In the genomic region with DNA sequence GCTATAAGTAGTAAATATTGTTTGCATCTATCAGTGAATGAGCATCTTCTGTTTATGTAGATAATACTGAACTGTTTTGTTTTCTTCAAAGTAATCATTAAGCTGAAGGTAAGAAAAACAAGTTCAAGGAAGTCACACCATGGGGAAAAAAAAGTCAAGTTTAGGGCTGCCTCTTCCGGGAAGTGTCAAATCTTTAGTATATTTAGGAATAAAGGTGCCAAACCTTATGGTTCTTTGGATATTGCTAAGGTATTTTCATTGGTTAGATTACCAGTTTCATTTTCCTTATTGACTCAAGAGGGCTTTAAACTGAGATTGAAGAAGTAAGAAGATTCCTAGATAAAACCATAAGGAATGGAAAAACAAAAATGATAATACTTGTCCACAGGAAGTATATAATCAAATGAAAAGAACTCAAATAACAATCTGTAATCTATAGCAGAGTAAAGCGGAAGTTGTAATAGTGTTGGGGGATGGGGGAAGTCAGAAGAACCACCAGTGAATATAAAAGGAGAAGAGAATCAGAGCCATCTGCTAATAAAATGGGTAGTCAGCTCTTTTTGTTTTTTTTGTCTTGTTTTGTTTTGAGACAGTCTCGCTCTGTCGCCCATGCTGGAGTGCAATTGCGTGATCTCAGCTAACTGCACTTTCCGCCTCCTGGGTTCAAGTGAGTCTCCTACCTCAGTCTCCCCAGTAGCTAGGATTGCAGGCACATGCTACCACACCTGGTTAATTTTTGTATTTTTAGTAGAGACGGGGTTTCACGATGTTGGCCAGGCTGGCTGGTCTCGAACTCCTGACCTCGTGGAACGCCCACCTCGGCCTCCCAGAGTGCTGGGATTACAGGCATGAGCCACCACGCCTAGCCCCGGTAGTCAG, we compare ENCODE assay signal across 8 cellular contexts. TPM values are rescaled to one million over a fixed set of nuclear protein-coding genes. Genes with fewer than 3 reads are reported as not detected.
A peak's percentile ranks its signal among the peaks of the same experiment; 100 is the strongest.
DNase-seq lines count a peak whose midpoint lies in the region; ATAC-seq and TF ChIP-seq lines count a peak whose summit lies in the region.
"Had no signal": no experiment of that assay in that cellular context is flagged by ENCODE, and none has a peak within 500 bp of the region (broad histone marks: within the 10 kb centered on the region; RNA-seq: fewer than 3 reads in every experiment).

No MANE protein-coding gene starts in this region.

- TF ChIP-seq CTCF in H9 (conservative IDR thresholded peaks at IDR 0.05) (no peak), fibroblast of lung (conservative IDR thresholded peaks at IDR 0.05 in 1 of 2, IDR thresholded peaks at IDR 0.05 in 1 of 2; ENCODE audit: low read depth in 1 of 2, low read length in 2 of 2) (no peak)

- POLR2A ChIA-PET in T-cell (lab: Charles Lee): interaction anchor here (0.6 to 6.1 kb wide), 7 partner anchors 11 to 28 kb away, joined by 3 to 107 read pairs (median 5); no protein-coding TSS in a partner anchor

- no peak overlapping the region for H3K56ac ChIP-seq in H9 (ENCODE audit: insufficient read length, low read depth, low read length)

- no peaks in the 10 kb centered on the region for H3K36me3 ChIP-seq in fibroblast of lung (ENCODE audit: control insufficient read depth, insufficient read depth, low read length)

- no peak overlapping the region for H2BK120ac ChIP-seq in H9 (ENCODE audit: low read depth, low read length, poor library complexity, severe bottlenecking)

- H3K4me1 Mint-ChIP-seq in H9 (peaks cover 11% of the 10 kb centered on the region in 2 experiments), T-cell (peaks cover 42 to 61% (median 50%) of the 10 kb centered on the region in 3 donors)

- H3K9ac ChIP-seq in H9 (ENCODE audit: extremely low read depth, insufficient read length, low read length): no peak overlapping the region
- H3K9ac ChIP-seq in fibroblast of lung (ENCODE audit: insufficient read depth, low read length): no peak overlapping the region

- no peak overlapping the region for H2AFZ ChIP-seq in H9 (ENCODE audit: low read length)
- no peak overlapping the region for H2AFZ ChIP-seq in fibroblast of lung (ENCODE audit: low read length)

- H3K27ac ChIP-seq in H9 (ENCODE audit: insufficient read length, low read depth, low read length) (no peak overlapping the region), fibroblast of lung (ENCODE audit: insufficient read depth, low read length) (peak overlapping the region; percentile 85)

- no peak overlapping the region for H2BK12ac ChIP-seq in H9 (ENCODE audit: insufficient read length, low read depth, low read length)

- no CpG with 5 or more reads among the region's 14 CpGs for WGBS in H9 (ENCODE audit: extremely low coverage, insufficient read length, low lambda C conversion rate)

- H3K4me3 Mint-ChIP-seq in H9: peak overlapping the region in 1 of 2 experiments; percentile 1; a peak in 1 of 5 replicates
- H3K4me3 Mint-ChIP-seq in T-cell: no peak overlapping the region

- H2BK20ac ChIP-seq in H9 (ENCODE audit: low read depth, low read length, poor library complexity, severe bottlenecking): no peak overlapping the region

- CTCF ChIA-PET in T-cell (lab: Charles Lee): interaction anchor here (0.5 to 2.9 kb wide), 7 partner anchors 8 to 28 kb away, joined by 3 to 17 read pairs (median 5); no protein-coding TSS in a partner anchor

- H3K23ac ChIP-seq in H9 (ENCODE audit: insufficient read length, low read depth, low read length): no peak overlapping the region

- no peak overlapping the region for H2AK5ac ChIP-seq in H9 (ENCODE audit: insufficient read length, low read length)

- no peak overlapping the region for H3K4me2 ChIP-seq in H9 (ENCODE audit: insufficient read depth, insufficient read length, low read length)
- H3K4me2 ChIP-seq in fibroblast of lung (ENCODE audit: extremely low read depth, insufficient read depth, low read length): peak overlapping the region; percentile 61

- no peak overlapping the region for H2BK5ac ChIP-seq in H9 (ENCODE audit: insufficient read length, low read length)

- H3K9me3 Mint-ChIP-seq in H9: no peaks in the 10 kb centered on the region; a peak in 1 of 5 replicates
- H3K9me3 Mint-ChIP-seq in T-cell: no peaks in the 10 kb centered on the region
- H3K9me3 Mint-ChIP-seq: IgD-negative memory B cell had no signal

- ATAC-seq in T-cell (replicated peaks in 1 of 4) (no peak), GM21528 (IDR thresholded peaks at IDR 0.05; ENCODE audit: low FRiP score, unreplicated experiment) (no peak), HG03097 (IDR thresholded peaks at IDR 0.05; ENCODE audit: low FRiP score, unreplicated experiment) (no peak)

- no peak overlapping the region for H4K91ac ChIP-seq in H9 (ENCODE audit: insufficient read length, low read depth, low read length)

- H3K4me1 ChIP-seq in H9 (ENCODE audit: insufficient read depth, low read length) (no peaks in the 10 kb centered on the region), fibroblast of lung (ENCODE audit: control insufficient read depth, extremely low read depth, insufficient read depth, low read length) (peaks cover 5% of the 10 kb centered on the region)

- H4K20me1 ChIP-seq in H9 (ENCODE audit: control insufficient read depth, insufficient read depth, insufficient read length): no peaks in the 10 kb centered on the region
- H4K20me1 ChIP-seq in fibroblast of lung (ENCODE audit: control insufficient read depth, extremely low read depth, insufficient read depth, low read length): no peaks in the 10 kb centered on the region

- H3K27me3 Mint-ChIP-seq in H9 (ENCODE audit: low read depth) (no peaks in the 10 kb centered on the region), T-cell (no peaks in the 10 kb centered on the region)
- H3K27me3 Mint-ChIP-seq: IgD-negative memory B cell had no signal

- peak overlapping the region in 2 of 3 experiments; percentile 3 to 18; a peak in 1 of 7 replicates for H3K27ac Mint-ChIP-seq in H9
- no peak overlapping the region for H3K27ac Mint-ChIP-seq in T-cell

- H3T11ph ChIP-seq in H9 (ENCODE audit: low read length): no peak overlapping the region

- H3K23me2 ChIP-seq in H9 (ENCODE audit: insufficient read length, low read depth, low read length, poor library complexity, severe bottlenecking): peaks cover 14% of the 10 kb centered on the region

- H4K5ac ChIP-seq in H9 (ENCODE audit: insufficient read length, low read depth, low read length): no peak overlapping the region

- H3K27me3 ChIP-seq in H9 (ENCODE audit: insufficient read depth, low read length) (no peaks in the 10 kb centered on the region), fibroblast of lung (ENCODE audit: control insufficient read depth, insufficient read depth, low read length) (no peaks in the 10 kb centered on the region)

- H4K8ac ChIP-seq in H9 (replicated peaks; ENCODE audit: insufficient read length, low read depth, low read length): no peak overlapping the region

- H3K14ac ChIP-seq in H9 (ENCODE audit: insufficient read depth, low read length): no peak overlapping the region

- H3K4me3 ChIP-seq in fibroblast of lung (replicated peaks in 1 of 4; ENCODE audit: control extremely low read depth in 1 of 4, insufficient read depth in 1 of 4, low read depth in 3 of 4, low read length in 4 of 4): peak overlapping the region; percentile 58 to 99 (median 64)

- no peaks in the 10 kb centered on the region for H3K79me1 ChIP-seq in H9 (ENCODE audit: insufficient read depth, low read depth, low read length, poor library complexity, severe bottlenecking)

- no peak overlapping the region for H2BK15ac ChIP-seq in H9 (ENCODE audit: low read depth, low read length)

- no peak for DNase-seq in H9
- DNase-seq in T-cell: peak in 24 of 34 experiments; percentile 11 to 60 (median 32)
- no peak for DNase-seq in fibroblast of lung (ENCODE audit: low read depth in 2 of 2)
- DNase-seq in stimulated activated CD8-positive, alpha-beta memory T cell treated with anti-CD3 and anti-CD28 coated beads, Interleukin-4, amount 100 ng/mL, for 48 hours: peak; percentile 57
- no peak for DNase-seq in NCI-H1092 treated with DMSO at 0.1 percent for 48 hours (lab: John Stamatoyannopoulos, UW)

- H3K36me3 Mint-ChIP-seq in H9 (ENCODE audit: insufficient read depth in 1 of 3, low read depth in 3 of 3) (peaks cover 9 to 45% (median 23%) of the 10 kb centered on the region in 3 experiments), T-cell (peaks cover 49% of the 10 kb centered on the region)

- no peak overlapping the region for H3K18ac ChIP-seq in H9 (ENCODE audit: insufficient read length, low read depth, low read length)

- H3K4ac ChIP-seq in H9 (ENCODE audit: low read depth, low read length): no peak overlapping the region

- H3K9me3 ChIP-seq in H9 (ENCODE audit: control insufficient read depth, low read depth, low read length) (no peaks in the 10 kb centered on the region), fibroblast of lung (ENCODE audit: control insufficient read depth, insufficient read depth, low read depth, low read length) (no peaks in the 10 kb centered on the region)

- H3K79me2 ChIP-seq in H9 (ENCODE audit: insufficient read depth, low read length) (peaks cover 27% of the 10 kb centered on the region; the same call in 1 of the 2 replicates), fibroblast of lung (ENCODE audit: control insufficient read depth, insufficient read depth, low read length) (peaks cover 48% of the 10 kb centered on the region)

RNA-seq across cellular contexts. Expression of a gene that starts 2.3 kb away (rescaled TPM):
- total RNA-seq in H9 (2021) (54.1 and 58.9 TPM in 2 replicates), T-cell (100 to 1,000 TPM; 376 to 547 (median 410) TPM), fibroblast of lung (123 and 147 TPM in 2 replicates)
- polyA plus RNA-seq in fibroblast of lung: 33.8 and 37.5 TPM in 2 replicates
- polyA plus RNA-seq in fibroblast of lung (2012): 17.5 and 21.0 TPM in 2 replicates
- polyA minus RNA-seq in fibroblast of lung (ENCODE audit: low replicate concordance): 17.2 and 19.2 TPM in 2 replicates

RNA-seq across cellular contexts. Expression of a gene that starts 2.7 kb away (rescaled TPM):
- total RNA-seq in H9 (2021) (22.6 and 22.9 TPM in 2 replicates), T-cell (10 to 100 TPM; 46.9 to 54.1 (median 49.1) TPM), fibroblast of lung (11.0 and 12.7 TPM in 2 replicates)
- polyA plus RNA-seq in fibroblast of lung: 10.2 and 10.9 TPM in 2 replicates
- 4.5 and 5.1 TPM in 2 replicates for polyA plus RNA-seq in fibroblast of lung (2012)
- 1.4 and 4.6 TPM in 2 replicates for polyA minus RNA-seq in fibroblast of lung (ENCODE audit: low replicate concordance)

Comparison
In these comparisons a context has a peak if more than half of its experiments do, and no peak if none do; other contexts are left out.
1. DNase-seq: peak in T-cell (24 of 34) and stimulated activated CD8-positive, alpha-beta memory T cell treated with anti-CD3 and anti-CD28 coated beads, Interleukin-4, amount 100 ng/mL, for 48 hours (single experiment); none in H9 (single experiment), fibroblast of lung (0 of 2) and NCI-H1092 treated with DMSO at 0.1 percent for 48 hours (single experiment).
2. H3K27ac Mint-ChIP-seq: peak in H9 (2 of 3); none in T-cell (0 of 2).